Comparison of ENCODE assay signal across 24 cellular contexts in the genomic region with DNA sequence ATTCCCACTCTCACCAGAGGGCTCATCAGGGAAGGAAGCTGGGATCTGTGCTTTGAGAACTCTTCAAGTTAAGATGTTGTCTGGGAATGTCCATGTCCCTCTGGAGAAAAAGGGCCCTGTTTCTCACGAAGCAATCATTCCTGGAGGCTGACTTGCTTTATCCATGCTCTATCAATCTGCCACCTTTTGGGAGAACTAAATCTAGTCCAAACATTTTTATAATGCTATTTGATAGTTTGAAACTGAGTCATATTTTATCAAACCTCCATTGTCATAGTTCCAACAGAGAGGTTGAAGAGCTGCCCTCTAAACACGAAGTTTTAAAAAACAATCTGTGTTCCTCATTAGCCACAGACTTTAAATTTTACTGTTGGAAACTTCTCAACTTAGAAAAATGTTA.
"Had no signal": no experiment of that assay in that cellular context is flagged by ENCODE, and none has a peak within 500 bp of the region (broad histone marks: within the 10 kb centered on the region; RNA-seq: fewer than 3 reads in every experiment).

No MANE protein-coding gene starts in this region.

- H3K4me1 ChIP-seq: parathyroid adenoma had no signal

- H3K4me3 ChIP-seq: coronary artery, gastroesophageal sphincter, tibial artery had no signal

- H2AFZ ChIP-seq: parathyroid adenoma had no signal

- H3K9me3 Mint-ChIP-seq: activated naive CD4-positive, alpha-beta T cell treated with anti-CD3 and anti-CD28 coated beads for 36 hours; natural killer cell treated with Interleukin-12 subunit alpha and Interleukin-12 subunit beta and Interleukin-15 and Interleukin-18, amount 100 ng/mL, for 72 hours; WTC11 had no signal

- FAIRE-seq: bronchial epithelial cell, islet of Langerhans had no signal

- H3K36me3 Mint-ChIP-seq: activated naive CD8-positive, alpha-beta T cell treated with anti-CD3 and anti-CD28 coated beads, Interleukin-2, amount 10 ng/mL, durations not matched to agents 7 days and 5 days; memory B cell; natural killer cell treated with Interleukin-12 subunit alpha and Interleukin-12 subunit beta and Interleukin-15 and Interleukin-18, amount 100 ng/mL, for 72 hours; WTC11 had no signal

- H3K79me2 ChIP-seq: parathyroid adenoma had no signal

- H3K36me3 ChIP-seq: gastroesophageal sphincter, neutrophil, tibial artery had no signal

- ATAC-seq: activated CD4-positive, alpha-beta T cell treated with anti-CD3 and anti-CD28 coated beads for 36 hours; activated T-cell treated with anti-CD3 and anti-CD28 coated beads, Interleukin-2, amount 50 U/mL, for 72 hours; gastroesophageal sphincter; natural killer cell treated with Interleukin-12 subunit alpha and Interleukin-12 subunit beta and Interleukin-15 and Interleukin-18, amount 100 ng/mL, for 72 hours; right cardiac atrium; stimulated activated naive CD8-positive, alpha-beta T cell treated with anti-CD3 and anti-CD28 coated beads, Interleukin-15, amount 100 ng/mL, for 72 hours; WTC11 had no signal

- H3K27ac ChIP-seq: coronary artery, epithelial cell of prostate, gastroesophageal sphincter, neutrophil, parathyroid adenoma, tibial artery had no signal

- H3K4me3 Mint-ChIP-seq: activated CD4-positive, alpha-beta T cell treated with anti-CD3 and anti-CD28 coated beads for 36 hours; activated naive CD4-positive, alpha-beta T cell treated with anti-CD3 and anti-CD28 coated beads for 36 hours; activated naive CD8-positive, alpha-beta T cell treated with anti-CD3 and anti-CD28 coated beads, Interleukin-2, amount 10 ng/mL, durations not matched to agents 7 days and 5 days; activated T-cell treated with anti-CD3 and anti-CD28 coated beads, Interleukin-2, amount 50 U/mL, for 72 hours; memory B cell; natural killer cell treated with Interleukin-12 subunit alpha and Interleukin-12 subunit beta and Interleukin-15 and Interleukin-18, amount 100 ng/mL, for 72 hours; stimulated activated naive CD8-positive, alpha-beta T cell treated with anti-CD3 and anti-CD28 coated beads, Interleukin-15, amount 100 ng/mL, for 72 hours; WTC11 had no signal

- DNase-seq: activated CD4-positive, alpha-beta T cell treated with anti-CD3 and anti-CD28 coated beads for 36 hours; activated CD4-positive, alpha-beta T cell treated with anti-CD3 and anti-CD28 coated beads, Interleukin-2, amount 50 U/mL, for 48 hours; activated effector memory CD4-positive, alpha-beta T cell treated with Interleukin-2 at 50 U/mL for 16 hours; activated naive CD4-positive, alpha-beta T cell treated with anti-CD3 and anti-CD28 coated beads for 36 hours; activated naive CD8-positive, alpha-beta T cell treated with anti-CD3 and anti-CD28 coated beads, Interleukin-2, amount 10 ng/mL, durations not matched to agents 7 days and 5 days; activated T-cell treated with anti-CD3 and anti-CD28 coated beads, Interleukin-2, amount 50 U/mL, for 72 hours; amniotic stem cell; head of caudate nucleus; hypothalamus; right cardiac atrium; stimulated activated CD4-positive, alpha-beta T cell treated with anti-CD3 and anti-CD28 coated beads, Interleukin-1b, Interleukin-23, amount 100 ng/mL, for 48 hours; stimulated activated naive CD8-positive, alpha-beta T cell treated with anti-CD3 and anti-CD28 coated beads, Interleukin-15, amount 100 ng/mL, for 72 hours; T-helper 9 cell; tibial artery had no signal

- H3K9me3 ChIP-seq: gastroesophageal sphincter, neutrophil, tibial artery had no signal

- H3K9ac ChIP-seq: parathyroid adenoma had no signal

- H3K27ac Mint-ChIP-seq: activated CD4-positive, alpha-beta T cell treated with anti-CD3 and anti-CD28 coated beads for 36 hours; activated naive CD4-positive, alpha-beta T cell treated with anti-CD3 and anti-CD28 coated beads for 36 hours; activated naive CD8-positive, alpha-beta T cell treated with anti-CD3 and anti-CD28 coated beads, Interleukin-2, amount 10 ng/mL, durations not matched to agents 7 days and 5 days; activated T-cell treated with anti-CD3 and anti-CD28 coated beads, Interleukin-2, amount 50 U/mL, for 72 hours; memory B cell; natural killer cell treated with Interleukin-12 subunit alpha and Interleukin-12 subunit beta and Interleukin-15 and Interleukin-18, amount 100 ng/mL, for 72 hours; stimulated activated naive CD8-positive, alpha-beta T cell treated with anti-CD3 and anti-CD28 coated beads, Interleukin-15, amount 100 ng/mL, for 72 hours; WTC11 had no signal
